ENCODE assay signal across 19 cellular contexts in genomic region chr1:212528501-212528900, GRCh38.
"Had no signal": no experiment of that assay in that cellular context is flagged by ENCODE, and none has a peak within 500 bp of the region (broad histone marks: within the 10 kb centered on the region; RNA-seq: fewer than 3 reads in every experiment).

No MANE protein-coding gene starts in this region.

- ATAC-seq: gastrocnemius medialis, left cardiac atrium, sciatic nerve had no signal

- DNase-seq: effector CD8-positive, alpha-beta T cell; gastrocnemius medialis; immature natural killer cell; left cardiac atrium; left ventricle myocardium inferior; mesenchymal stem cell; midbrain; naive B cell; posterior cingulate gyrus; stimulated activated CD4-positive, alpha-beta T cell treated with anti-CD3 and anti-CD28 coated beads, Interleukin-2, amount 100 ng/mL, for 24 hours; stimulated activated CD4-positive, alpha-beta T cell treated with anti-CD3 and anti-CD28 coated beads, Interleukin-4, amount 100 ng/mL, for 4 hours; stimulated activated naive CD4-positive, alpha-beta T cell; stomach; trophoblast cell had no signal

- H3K27ac ChIP-seq: coronary artery, gastrocnemius medialis, left ventricle myocardium inferior, skin epidermis, stomach, thoracic aorta had no signal

- H3K9me3 ChIP-seq: gastrocnemius medialis, left ventricle myocardium inferior, stomach, thoracic aorta had no signal

- H3K4me3 ChIP-seq: coronary artery, gastrocnemius medialis, left ventricle myocardium inferior, lung, skin epidermis, stomach, thoracic aorta had no signal

- H3K36me3 ChIP-seq: gastrocnemius medialis, left ventricle myocardium inferior, stomach, thoracic aorta had no signal

- H3K4me1 ChIP-seq: gastrocnemius medialis had no signal

- H3K27me3 ChIP-seq: gastrocnemius medialis had no signal
